ENCODE assay signal across 8 cellular contexts in the genomic region with DNA sequence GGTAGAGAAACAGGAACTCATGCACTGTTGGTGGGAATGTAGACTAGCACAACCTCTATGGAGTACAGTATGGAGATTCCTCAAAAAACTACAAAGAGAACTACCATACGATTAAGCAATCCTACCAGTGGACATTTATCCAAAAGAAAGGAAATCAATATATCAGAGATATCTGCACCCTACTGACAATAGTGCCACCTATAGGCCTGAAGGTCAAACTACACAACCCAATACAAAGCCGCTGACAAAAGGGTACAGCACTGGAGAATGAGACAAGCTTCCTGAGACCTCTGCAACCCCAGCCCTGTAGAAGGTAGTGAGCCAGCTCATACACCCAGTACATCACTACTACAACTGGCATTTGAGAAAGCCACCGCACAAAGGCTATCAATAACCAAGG.
A peak's percentile ranks its signal among the peaks of the same experiment; 100 is the strongest.
DNase-seq lines count a peak whose midpoint lies in the region; ATAC-seq and TF ChIP-seq lines count a peak whose summit lies in the region.
"Had no signal": no experiment of that assay in that cellular context is flagged by ENCODE, and none has a peak within 500 bp of the region (broad histone marks: within the 10 kb centered on the region; RNA-seq: fewer than 3 reads in every experiment).

No MANE protein-coding gene starts in this region.

- WGBS in mammary epithelial cell (ENCODE audit: low coverage, missing lambda C conversion rate) = 89% methylated on average over 3 of the region's 3 CpGs

- no peak overlapping the region for H3K27ac Mint-ChIP-seq in natural killer cell
- H3K27ac Mint-ChIP-seq: activated T-cell treated with anti-CD3 and anti-CD28 coated beads, Interleukin-2, amount 50 U/mL, for 72 hours had no signal

- CTCF ChIA-PET in mammary epithelial cell (lab: Charles Lee; ENCODE audit: low non-redundant PET) = no interaction called here

- BruUV-seq in mammary epithelial cell (replicated peaks; lab: Mats Ljungman, UMichigan) = no TSS peak

- dilution Hi-C loops in mammary epithelial cell (cut with HindIII; ENCODE audit: low sequenced_read_pairs) = no loop called here

- peak; percentile 47 for TF ChIP-seq CTCF in GM06990 (IDR thresholded peaks at IDR 0.05; ENCODE audit: insufficient read depth, low read length, poor library complexity, severe bottlenecking)
- peak; percentile 55 to 75 for TF ChIP-seq CTCF in mammary epithelial cell (conservative IDR thresholded peaks at IDR 0.05 in 1 of 2, IDR thresholded peaks at IDR 0.05 in 1 of 2; ENCODE audit: extremely low read depth in 1 of 2, insufficient read depth in 1 of 2, low read depth in 1 of 2, low read length in 2 of 2)
- TF ChIP-seq CTCF in natural killer cell (IDR thresholded peaks at IDR 0.05) = peak; percentile 73

- H3K4me1 Mint-ChIP-seq in natural killer cell = no peaks in the 10 kb centered on the region

- H2AFZ ChIP-seq in mammary epithelial cell (ENCODE audit: low read depth, low read length) = no peak overlapping the region

- no peak overlapping the region for H3K4me2 ChIP-seq in mammary epithelial cell (ENCODE audit: insufficient read depth, low read depth, low read length)

- ATAC-seq in HG03354 (IDR thresholded peaks at IDR 0.05; ENCODE audit: poor library complexity, severe bottlenecking, unreplicated experiment) (peak; percentile 61), natural killer cell (peak; percentile 52 to 65 (median 57)), HG02623 (IDR thresholded peaks at IDR 0.05; ENCODE audit: unreplicated experiment) (no peak)
- ATAC-seq: activated T-cell treated with anti-CD3 and anti-CD28 coated beads, Interleukin-2, amount 50 U/mL, for 72 hours had no signal

- no peak overlapping the region for H3K9ac ChIP-seq in mammary epithelial cell (ENCODE audit: insufficient read depth, low read length)

- no peaks in the 10 kb centered on the region for H3K4me1 ChIP-seq in mammary epithelial cell (ENCODE audit: insufficient read depth, low read length)

- H3K9me3 Mint-ChIP-seq in natural killer cell = peaks cover 4% of the 10 kb centered on the region in 2 donors

- in situ Hi-C loops in mammary epithelial cell (cut with MboI; ENCODE audit: low sequenced_read_pairs in 2 of 2) = no loop called here

- H3K27me3 Mint-ChIP-seq in natural killer cell (ENCODE audit: low read depth in 2 of 2) = no peaks in the 10 kb centered on the region

- no peak overlapping the region for H3K4me3 ChIP-seq in GM06990 (replicated peaks; ENCODE audit: low read depth, low read length)
- H3K4me3 ChIP-seq in mammary epithelial cell (replicated peaks in 1 of 3; ENCODE audit: insufficient read depth in 1 of 3, low read depth in 2 of 3, low read length in 3 of 3) = no peak overlapping the region

- no peak overlapping the region for H3K27ac ChIP-seq in mammary epithelial cell (ENCODE audit: insufficient read depth, low read depth, low read length)

- H4K20me1 ChIP-seq in mammary epithelial cell (ENCODE audit: insufficient read depth, low read length) = no peaks in the 10 kb centered on the region

- DNase-seq in GM06990 (ENCODE audit: extremely low read depth, insufficient read length) = no peak
- no peak for DNase-seq in mammary epithelial cell
- DNase-seq in natural killer cell = no peak
- DNase-seq in NCI-H1105 treated with DMSO at 0.1 percent for 48 hours (lab: John Stamatoyannopoulos, UW) = no peak
- DNase-seq in activated gamma-delta T cell (lab: John Stamatoyannopoulos, UW) = no peak

- no peak overlapping the region for H3K4me3 Mint-ChIP-seq in natural killer cell
- H3K4me3 Mint-ChIP-seq: activated T-cell treated with anti-CD3 and anti-CD28 coated beads, Interleukin-2, amount 50 U/mL, for 72 hours had no signal

- H3K36me3 ChIP-seq in GM06990 (ENCODE audit: control insufficient read depth, insufficient read depth, low read length) (no peaks in the 10 kb centered on the region; the same call in 1 of the 2 replicates), mammary epithelial cell (ENCODE audit: insufficient read depth, low read length) (no peaks in the 10 kb centered on the region)

- H3K36me3 Mint-ChIP-seq in natural killer cell = peaks cover 6% of the 10 kb centered on the region

- intact Hi-C loops in mammary epithelial cell (cut with micrococcal nuclease) = no loop called here
- intact Hi-C loops in natural killer cell (cut with micrococcal nuclease) = no loop called here

- no peaks in the 10 kb centered on the region for H3K9me3 ChIP-seq in mammary epithelial cell (replicated peaks; ENCODE audit: insufficient read depth, low read length)

- H3K27me3 ChIP-seq in GM06990 (replicated peaks; ENCODE audit: control insufficient read depth, insufficient read depth, low read length) (no peaks in the 10 kb centered on the region), mammary epithelial cell (ENCODE audit: insufficient read depth, low read length) (no peaks in the 10 kb centered on the region)

- no peaks in the 10 kb centered on the region for H3K79me2 ChIP-seq in mammary epithelial cell (ENCODE audit: insufficient read depth, low read length)
